In the genomic region with DNA sequence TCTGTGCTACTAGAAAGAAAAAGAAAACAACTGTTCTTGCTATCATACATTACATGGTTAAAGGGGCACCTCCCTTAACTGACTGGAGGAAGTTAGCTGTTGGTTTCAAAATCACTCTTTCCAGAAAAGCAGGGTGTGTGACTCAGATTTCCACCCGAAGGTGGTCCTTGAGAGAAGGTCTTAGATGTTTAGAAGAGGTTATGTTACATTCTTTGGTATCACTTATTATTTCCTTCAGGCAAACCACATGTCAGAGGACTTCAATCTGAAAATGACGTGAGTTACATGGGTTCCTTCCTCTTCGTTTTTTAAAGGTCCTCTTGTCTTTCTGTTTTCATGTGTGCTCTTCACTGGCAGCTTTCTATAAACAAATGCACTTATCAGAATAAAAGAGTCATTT, we compare ENCODE assay signal across 8 cellular contexts.
DNase-seq lines count a peak whose midpoint lies in the region; ATAC-seq and TF ChIP-seq lines count a peak whose summit lies in the region.

No MANE protein-coding gene starts in this region.

- H2BK20ac ChIP-seq in H9 (ENCODE audit: low read depth, low read length, poor library complexity, severe bottlenecking): no peak overlapping the region

- no peaks in the 10 kb centered on the region for H3K9me3 ChIP-seq in H9 (ENCODE audit: control insufficient read depth, low read depth, low read length)

- ATAC-seq in GM18519 (IDR thresholded peaks at IDR 0.05; ENCODE audit: low FRiP score, unreplicated experiment) (peak; percentile 86), HG02943 (IDR thresholded peaks at IDR 0.05; ENCODE audit: low read depth, unreplicated experiment) (peak; percentile 69), T-cell (replicated peaks in 1 of 4) (peak; percentile 96 to 98 (median 97)), WTC11 (no peak)

- no peak overlapping the region for H3T11ph ChIP-seq in H9 (ENCODE audit: low read length)

- H3K36me3 Mint-ChIP-seq in T-cell: no peaks in the 10 kb centered on the region
- no peaks in the 10 kb centered on the region for H3K36me3 Mint-ChIP-seq in chondrocyte (ENCODE audit: low read depth)
- no peaks in the 10 kb centered on the region for H3K36me3 Mint-ChIP-seq in H9 (ENCODE audit: insufficient read depth in 1 of 3, low read depth in 3 of 3)
- no peaks in the 10 kb centered on the region for H3K36me3 Mint-ChIP-seq in WTC11

- H3K56ac ChIP-seq in H9 (ENCODE audit: insufficient read length, low read depth, low read length): no peak overlapping the region

- H2BK120ac ChIP-seq in H9 (ENCODE audit: low read depth, low read length, poor library complexity, severe bottlenecking): no peak overlapping the region

- TF ChIP-seq CTCF in chondrocyte (IDR thresholded peaks at IDR 0.05) (no peak), H9 (conservative IDR thresholded peaks at IDR 0.05) (no peak), WTC11 (IDR thresholded peaks at IDR 0.05) (no peak)

- no CpG with 5 or more reads among the region's 3 CpGs for WGBS in H9 (ENCODE audit: extremely low coverage, insufficient read length, low lambda C conversion rate)

- H3K27me3 ChIP-seq in H9 (ENCODE audit: insufficient read depth, low read length): no peaks in the 10 kb centered on the region

- no peak overlapping the region for H4K8ac ChIP-seq in H9 (replicated peaks; ENCODE audit: insufficient read length, low read depth, low read length)

- H3K27me3 Mint-ChIP-seq in T-cell: no peaks in the 10 kb centered on the region
- H3K27me3 Mint-ChIP-seq in chondrocyte (ENCODE audit: low read depth): no peaks in the 10 kb centered on the region
- no peaks in the 10 kb centered on the region for H3K27me3 Mint-ChIP-seq in H9 (ENCODE audit: low read depth)
- no peaks in the 10 kb centered on the region for H3K27me3 Mint-ChIP-seq in WTC11 (ENCODE audit: low read depth)

- peak overlapping the region; percentile 40 to 67 (median 63) for H3K4me3 Mint-ChIP-seq in T-cell
- no peak overlapping the region for H3K4me3 Mint-ChIP-seq in chondrocyte (ENCODE audit: unreplicated experiment)
- no peak overlapping the region for H3K4me3 Mint-ChIP-seq in H9
- no peak overlapping the region for H3K4me3 Mint-ChIP-seq in WTC11

- no peak overlapping the region for H3K14ac ChIP-seq in H9 (ENCODE audit: insufficient read depth, low read length)

- no peaks in the 10 kb centered on the region for H4K20me1 ChIP-seq in H9 (ENCODE audit: control insufficient read depth, insufficient read depth, insufficient read length)

- no peaks in the 10 kb centered on the region for H3K79me2 ChIP-seq in H9 (ENCODE audit: insufficient read depth, low read length)

- no peaks in the 10 kb centered on the region for H3K79me1 ChIP-seq in H9 (ENCODE audit: insufficient read depth, low read depth, low read length, poor library complexity, severe bottlenecking)

- H2AK5ac ChIP-seq in H9 (ENCODE audit: insufficient read length, low read length): no peak overlapping the region

- H3K4ac ChIP-seq in H9 (ENCODE audit: low read depth, low read length): no peak overlapping the region

- POLR2A ChIA-PET in T-cell (lab: Charles Lee) (interaction anchor here in 1 of 2 donors (0.6 kb wide), 1 partner anchor 418 kb away, joined by 4 read pairs; no protein-coding TSS in a partner anchor), WTC11 (lab: Charles Lee) (no interaction called here)

- H3K23me2 ChIP-seq in H9 (ENCODE audit: insufficient read length, low read depth, low read length, poor library complexity, severe bottlenecking): no peaks in the 10 kb centered on the region

- H3K4me1 ChIP-seq in H9 (ENCODE audit: insufficient read depth, low read length): peaks cover 4% of the 10 kb centered on the region; the same call in 1 of the 2 replicates

- H2BK5ac ChIP-seq in H9 (ENCODE audit: insufficient read length, low read length): no peak overlapping the region

- no peak overlapping the region for H4K91ac ChIP-seq in H9 (ENCODE audit: insufficient read length, low read depth, low read length)

- no peaks in the 10 kb centered on the region for H3K9me3 Mint-ChIP-seq in T-cell
- no peaks in the 10 kb centered on the region for H3K9me3 Mint-ChIP-seq in chondrocyte (ENCODE audit: low read depth)
- no peaks in the 10 kb centered on the region for H3K9me3 Mint-ChIP-seq in H9
- no peaks in the 10 kb centered on the region for H3K9me3 Mint-ChIP-seq in WTC11

- no peak overlapping the region for H2BK12ac ChIP-seq in H9 (ENCODE audit: insufficient read length, low read depth, low read length)

- no peak overlapping the region for H3K9ac ChIP-seq in H9 (ENCODE audit: extremely low read depth, insufficient read length, low read length)

- DNase-seq in T-cell (peak in 31 of 34 experiments; percentile 4 to 76 (median 39)), chondrocyte (ENCODE audit: low spot score) (no peak), H9 (no peak), DMS79 treated with DMSO at 0.1 percent for 48 hours (lab: John Stamatoyannopoulos, UW) (no peak), WTC11 (ENCODE audit: low spot score) (no peak)
- peak; percentile 17 to 26 for DNase-seq in stimulated activated CD8-positive, alpha-beta memory T cell treated with anti-CD3 and anti-CD28 coated beads, Interleukin-2, amount 100 ng/mL, for 1 hour (ENCODE audit: low read depth in 2 of 2)

- H3K18ac ChIP-seq in H9 (ENCODE audit: insufficient read length, low read depth, low read length): no peak overlapping the region

- no peak overlapping the region for H2AFZ ChIP-seq in H9 (ENCODE audit: low read length)

- no peak overlapping the region for H4K5ac ChIP-seq in H9 (ENCODE audit: insufficient read length, low read depth, low read length)

- CTCF ChIA-PET in T-cell (lab: Charles Lee): no interaction called here
- CTCF ChIA-PET in WTC11 (lab: Charles Lee): no interaction called here

- no peak overlapping the region for H3K27ac ChIP-seq in H9 (ENCODE audit: insufficient read length, low read depth, low read length)

- H3K4me1 Mint-ChIP-seq in T-cell (peaks cover 53 to 66% (median 62%) of the 10 kb centered on the region in 3 donors), chondrocyte (ENCODE audit: low read depth) (peaks cover 16% of the 10 kb centered on the region), H9 (peaks cover 7 to 8% of the 10 kb centered on the region in 2 experiments), WTC11 (peaks cover 22% of the 10 kb centered on the region)

- no peak overlapping the region for H2BK15ac ChIP-seq in H9 (ENCODE audit: low read depth, low read length)

- H3K4me2 ChIP-seq in H9 (ENCODE audit: insufficient read depth, insufficient read length, low read length): no peak overlapping the region

- H3K23ac ChIP-seq in H9 (ENCODE audit: insufficient read length, low read depth, low read length): no peak overlapping the region

- H3K27ac Mint-ChIP-seq in T-cell: peak overlapping the region; percentile 90
- H3K27ac Mint-ChIP-seq in chondrocyte (ENCODE audit: unreplicated experiment): peak overlapping the region; percentile 2
- no peak overlapping the region for H3K27ac Mint-ChIP-seq in H9
- no peak overlapping the region for H3K27ac Mint-ChIP-seq in WTC11

TF ChIP-seq in WTC11, 78 proteins besides CTCF, POLR2A, EP300 and RAD21 (continues in another document):
- TF ChIP-seq ZNF263 (CRISPR knock-in tag; IDR thresholded peaks at IDR 0.05; ENCODE audit: low read depth) (no peak), ZNF425 (CRISPR knock-in tag; conservative IDR thresholded peaks at IDR 0.05) (no peak), ZSCAN18 (CRISPR knock-in tag; IDR thresholded peaks at IDR 0.05) (no peak)
- TF ChIP-seq, protein P1, sequence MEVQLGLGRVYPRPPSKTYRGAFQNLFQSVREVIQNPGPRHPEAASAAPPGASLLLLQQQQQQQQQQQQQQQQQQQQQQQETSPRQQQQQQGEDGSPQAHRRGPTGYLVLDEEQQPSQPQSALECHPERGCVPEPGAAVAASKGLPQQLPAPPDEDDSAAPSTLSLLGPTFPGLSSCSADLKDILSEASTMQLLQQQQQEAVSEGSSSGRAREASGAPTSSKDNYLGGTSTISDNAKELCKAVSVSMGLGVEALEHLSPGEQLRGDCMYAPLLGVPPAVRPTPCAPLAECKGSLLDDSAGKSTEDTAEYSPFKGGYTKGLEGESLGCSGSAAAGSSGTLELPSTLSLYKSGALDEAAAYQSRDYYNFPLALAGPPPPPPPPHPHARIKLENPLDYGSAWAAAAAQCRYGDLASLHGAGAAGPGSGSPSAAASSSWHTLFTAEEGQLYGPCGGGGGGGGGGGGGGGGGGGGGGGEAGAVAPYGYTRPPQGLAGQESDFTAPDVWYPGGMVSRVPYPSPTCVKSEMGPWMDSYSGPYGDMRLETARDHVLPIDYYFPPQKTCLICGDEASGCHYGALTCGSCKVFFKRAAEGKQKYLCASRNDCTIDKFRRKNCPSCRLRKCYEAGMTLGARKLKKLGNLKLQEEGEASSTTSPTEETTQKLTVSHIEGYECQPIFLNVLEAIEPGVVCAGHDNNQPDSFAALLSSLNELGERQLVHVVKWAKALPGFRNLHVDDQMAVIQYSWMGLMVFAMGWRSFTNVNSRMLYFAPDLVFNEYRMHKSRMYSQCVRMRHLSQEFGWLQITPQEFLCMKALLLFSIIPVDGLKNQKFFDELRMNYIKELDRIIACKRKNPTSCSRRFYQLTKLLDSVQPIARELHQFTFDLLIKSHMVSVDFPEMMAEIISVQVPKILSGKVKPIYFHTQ (CRISPR knock-in tag; IDR thresholded peaks at IDR 0.05): no peak

Comparison
In these comparisons a context has a peak if more than half of its experiments do, and no peak if none do; other contexts are left out.
1. DNase-seq: peak in T-cell (31 of 34) and stimulated activated CD8-positive, alpha-beta memory T cell treated with anti-CD3 and anti-CD28 coated beads, Interleukin-2, amount 100 ng/mL, for 1 hour (2 of 2); none in chondrocyte (single experiment), H9 (single experiment), DMS79 treated with DMSO at 0.1 percent for 48 hours (single experiment) and WTC11 (single experiment).
2. H3K27ac Mint-ChIP-seq: peak in T-cell (2 of 2) and chondrocyte (single experiment); none in H9 (0 of 3) and WTC11 (single experiment).
3. H3K4me3 Mint-ChIP-seq: peak in T-cell (3 of 3); none in chondrocyte (single experiment), H9 (0 of 2) and WTC11 (single experiment).